39 cellular contexts compared by ENCODE assay signal in the genomic region with DNA sequence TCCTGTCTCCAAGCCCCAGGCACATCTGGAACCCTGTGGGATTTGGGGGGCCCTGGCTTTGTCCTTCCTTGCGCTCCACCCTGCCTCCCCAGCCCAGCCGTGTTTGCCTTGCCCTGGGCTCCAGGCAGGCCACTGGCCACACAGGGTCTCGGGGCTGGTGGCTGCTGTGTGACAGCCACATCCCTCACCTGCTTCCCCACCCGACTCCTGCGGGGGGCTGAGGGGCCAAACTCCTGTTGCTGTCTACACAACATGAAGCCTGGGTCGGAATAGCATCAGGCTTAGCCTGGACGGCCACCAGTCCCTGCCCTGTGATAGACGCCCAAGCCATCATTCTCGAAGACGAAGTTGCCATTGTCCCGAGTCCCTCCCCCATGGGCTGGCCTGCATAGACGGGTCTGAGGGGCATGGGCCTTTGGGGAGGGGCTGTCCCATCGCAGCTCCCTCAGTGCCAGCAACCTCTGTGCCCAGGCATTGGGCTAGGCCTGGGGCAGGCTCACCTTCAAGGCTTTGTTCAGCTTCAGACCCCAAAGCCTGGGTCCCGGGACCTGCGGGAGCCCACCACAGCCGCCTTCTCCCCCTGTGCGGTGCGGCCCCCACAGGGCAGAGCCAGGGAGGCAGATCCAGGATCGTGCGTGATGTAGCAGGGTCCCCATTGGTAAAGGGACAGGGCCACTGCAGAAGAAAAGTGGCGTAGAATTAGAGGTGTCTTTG. TPM values are rescaled to one million over a fixed set of nuclear protein-coding genes. Genes with fewer than 3 reads are reported as not detected.
"Had no signal": no experiment of that assay in that cellular context is flagged by ENCODE, and none has a peak within 500 bp of the region (broad histone marks: within the 10 kb centered on the region; RNA-seq: fewer than 3 reads in every experiment).

No MANE protein-coding gene starts in this region.

- H3K27ac Mint-ChIP-seq: activated naive CD8-positive, alpha-beta T cell; brain; mesothelial cell of epicardium; stimulated activated memory B cell treated with anti-CD40 and anti-IgM and Interleukin-4, amounts not matched to agents 10 μg/mL and 1 μg/mL and 100 μg/mL, for 72 hours; stimulated activated naive CD8-positive, alpha-beta T cell treated with anti-CD3 and anti-CD28 coated beads, Interleukin-15, amount 100 ng/mL, for 72 hours; type B pancreatic cell had no signal

- H3K36me3 ChIP-seq: uterus had no signal

- H3K9me3 ChIP-seq: ascending aorta, gastrocnemius medialis, psoas muscle, uterus had no signal

- H3K4me3 Mint-ChIP-seq: activated naive CD8-positive, alpha-beta T cell; brain; mesothelial cell of epicardium; neural crest cell; stimulated activated memory B cell treated with anti-CD40 and anti-IgM and Interleukin-4, amounts not matched to agents 10 μg/mL and 1 μg/mL and 100 μg/mL, for 72 hours; stimulated activated naive CD8-positive, alpha-beta T cell treated with anti-CD3 and anti-CD28 coated beads, Interleukin-15, amount 100 ng/mL, for 72 hours; type B pancreatic cell had no signal

- H3K4me1 ChIP-seq: ascending aorta, gastrocnemius medialis, psoas muscle, uterus had no signal

- ATAC-seq: activated CD4-positive, CD25-positive, alpha-beta regulatory T cell treated with anti-CD3 and anti-CD28 coated beads, Interleukin-2, amount 50 U/mL, for 24 hours; gastrocnemius medialis; left colon; psoas muscle; stimulated activated memory B cell treated with anti-CD40 and anti-IgM and Interleukin-4, amounts not matched to agents 10 μg/mL and 1 μg/mL and 100 μg/mL, for 72 hours; stimulated activated naive CD8-positive, alpha-beta T cell treated with anti-CD3 and anti-CD28 coated beads, Interleukin-15, amount 100 ng/mL, for 72 hours had no signal

- H3K27me3 Mint-ChIP-seq: activated naive CD8-positive, alpha-beta T cell; brain; naive B cell; stimulated activated memory B cell treated with anti-CD40 and anti-IgM and Interleukin-4, amounts not matched to agents 10 μg/mL and 1 μg/mL and 100 μg/mL, for 72 hours; stimulated activated naive CD8-positive, alpha-beta T cell treated with anti-CD3 and anti-CD28 coated beads, Interleukin-15, amount 100 ng/mL, for 72 hours; type B pancreatic cell had no signal

- FAIRE-seq: keratinocyte had no signal

- H3K4me3 ChIP-seq: ascending aorta, cardiac muscle cell, coronary artery, dorsolateral prefrontal cortex, gastrocnemius medialis, psoas muscle, smooth muscle cell, uterus had no signal

- DNase-seq: activated CD4-positive, alpha-beta T cell treated with anti-CD3 and anti-CD28 coated beads for 48 hours; activated CD4-positive, alpha-beta T cell treated with anti-CD3 and anti-CD28 coated beads, Interleukin-2, amount 50 U/mL, for 48 hours; activated CD8-positive, alpha-beta memory T cell treated with anti-CD3 and anti-CD28 coated beads for 24 hours; activated effector memory CD4-positive, alpha-beta T cell treated with Interleukin-2 at 50 U/mL for 16 hours; activated naive CD4-positive, alpha-beta T cell treated with Interleukin-2 at 50 U/mL for 16 hours; dorsolateral prefrontal cortex; effector memory CD4-positive, alpha-beta T cell; erythroblast; gastrocnemius medialis; hippocampal formation; left colon; mammary epithelial cell; naive B cell; occipital lobe; psoas muscle; stimulated activated CD4-positive, alpha-beta T cell treated with anti-CD3 and anti-CD28 coated beads, Interleukin-1b, Interleukin-23, amount 100 ng/mL, for 48 hours; stimulated activated CD4-positive, alpha-beta T cell treated with anti-CD3 and anti-CD28 coated beads, Interleukin-4, amount 100 ng/mL, for 4 hours; stimulated activated CD8-positive, alpha-beta memory T cell treated with anti-CD3 and anti-CD28 coated beads, Interleukin-4, amount 100 ng/mL, for 48 hours; stimulated activated naive CD8-positive, alpha-beta T cell treated with anti-CD3 and anti-CD28 coated beads, Interleukin-15, amount 100 ng/mL, for 72 hours; substantia nigra; T-helper 1 cell; uterus had no signal

- H3K9ac ChIP-seq: parathyroid adenoma had no signal

- H3K4me1 Mint-ChIP-seq: brain, neural crest cell had no signal

- H3K27ac ChIP-seq: ascending aorta, cardiac muscle cell, coronary artery, dorsolateral prefrontal cortex, gastrocnemius medialis, parathyroid adenoma, psoas muscle, uterus, VCaP had no signal

- H3K9me3 Mint-ChIP-seq: brain; mesothelial cell of epicardium; naive B cell; neural crest cell; stimulated activated memory B cell treated with anti-CD40 and anti-IgM and Interleukin-4, amounts not matched to agents 10 μg/mL and 1 μg/mL and 100 μg/mL, for 72 hours; stimulated activated naive CD8-positive, alpha-beta T cell treated with anti-CD3 and anti-CD28 coated beads, Interleukin-15, amount 100 ng/mL, for 72 hours; type B pancreatic cell had no signal

- H3K27me3 ChIP-seq: ascending aorta, cardiac muscle cell, dorsolateral prefrontal cortex, gastrocnemius medialis, uterus had no signal

RNA-seq across cellular contexts. Expression of a gene that starts 15.5 kb away (rescaled TPM):
- total RNA-seq: ascending aorta, gastrocnemius medialis, occipital lobe, smooth muscle cell had no signal
- polyA plus RNA-seq: keratinocyte, liver, mammary epithelial cell, psoas muscle had no signal

RNA-seq across cellular contexts. Expression of a gene that starts 40.3 kb away (rescaled TPM):
- total RNA-seq: ascending aorta, cardiac muscle cell, cerebellum, gastrocnemius medialis, liver, mesothelial cell of epicardium, neural crest cell, occipital lobe, psoas muscle, smooth muscle cell, uterus had no signal
- polyA plus RNA-seq: cardiac muscle cell, keratinocyte, liver, mammary epithelial cell, psoas muscle, smooth muscle cell, thymus had no signal
